16 cellular contexts compared by ENCODE assay signal in genomic region chr12:12836571-12836970, GRCh38. TPM values are rescaled to one million over a fixed set of nuclear protein-coding genes. Genes with fewer than 3 reads are reported as not detected.
DNase-seq lines count a peak whose midpoint lies in the region; ATAC-seq, FAIRE-seq and TF ChIP-seq lines count a peak whose summit lies in the region.
"Had no signal": no experiment of that assay in that cellular context is flagged by ENCODE, and none has a peak within 500 bp of the region (broad histone marks: within the 10 kb centered on the region; RNA-seq: fewer than 3 reads in every experiment).

No MANE protein-coding gene starts in this region.

- H2BK120ac ChIP-seq in trophoblast cell (ENCODE audit: insufficient read depth, low read length, poor library complexity): no peak overlapping the region

- H3K4ac ChIP-seq in trophoblast cell (ENCODE audit: low read depth, low read length): no peak overlapping the region

- BruUV-seq in OCI-LY7 (replicated peaks; lab: Mats Ljungman, UMichigan): no TSS peak

- H3K4me1 ChIP-seq in ACC112 (ENCODE audit: control insufficient read depth, insufficient read depth, low read length, unreplicated experiment) (peaks cover 43% of the 10 kb centered on the region), foreskin keratinocyte (peaks cover 50% of the 10 kb centered on the region), trophoblast cell (ENCODE audit: control insufficient read depth in 1 of 2, insufficient read depth in 2 of 2, low read length in 2 of 2) (peaks cover 15 to 20% of the 10 kb centered on the region in 2 experiments), kidney (ENCODE audit: control insufficient read depth in 1 of 2, insufficient read depth in 1 of 2, low read depth in 1 of 2, low read length in 2 of 2) (peaks cover 0 to 7% of the 10 kb centered on the region in 2 donors), OCI-LY7 (ENCODE audit: insufficient read depth, low read length, poor library complexity, severe bottlenecking) (no peaks in the 10 kb centered on the region)
- H3K4me1 ChIP-seq: psoas muscle had no signal

- H3K9me3 ChIP-seq in trophoblast cell (ENCODE audit: insufficient read depth, low read depth, low read length) (no peaks in the 10 kb centered on the region), kidney (ENCODE audit: control insufficient read depth in 1 of 2, low read length in 2 of 2) (no peaks in the 10 kb centered on the region), OCI-LY7 (ENCODE audit: low read length) (no peaks in the 10 kb centered on the region)
- H3K9me3 ChIP-seq: ascending aorta, esophagus muscularis mucosa, psoas muscle had no signal

- H3K14ac ChIP-seq in trophoblast cell (ENCODE audit: low read length): no peak overlapping the region

- H3K4me2 ChIP-seq in trophoblast cell (ENCODE audit: low read length) (no peak overlapping the region), OCI-LY7 (ENCODE audit: low read length) (no peak overlapping the region)

- TF ChIP-seq CTCF in foreskin keratinocyte (conservative IDR thresholded peaks at IDR 0.05) (no peak), kidney (IDR thresholded peaks at IDR 0.05; ENCODE audit: borderline replicate concordance, extremely low read depth, insufficient read depth) (no peak), OCI-LY7 (conservative IDR thresholded peaks at IDR 0.05; ENCODE audit: low read length) (no peak)

- H3K27ac ChIP-seq in ACC112 (ENCODE audit: low read depth, low read length) (peak overlapping the region; percentile 11; the same call in 1 of the 2 replicates), foreskin keratinocyte (peak overlapping the region; percentile 96), trophoblast cell (ENCODE audit: low read depth, low read length) (peak overlapping the region; percentile 82), kidney (ENCODE audit: low read depth in 2 of 2, low read length in 2 of 2) (no peak overlapping the region), OCI-LY7 (ENCODE audit: low read depth, low read length, poor library complexity, severe bottlenecking) (no peak overlapping the region)
- H3K27ac ChIP-seq: ascending aorta, esophagus muscularis mucosa, psoas muscle had no signal

- no peaks in the 10 kb centered on the region for H4K20me1 ChIP-seq in OCI-LY7 (ENCODE audit: insufficient read depth, low read length)

- H3K9me2 ChIP-seq in OCI-LY7 (ENCODE audit: insufficient read depth, low read length): no peaks in the 10 kb centered on the region

- H4K8ac ChIP-seq in trophoblast cell (ENCODE audit: low read depth, low read length): no peak overlapping the region

- DNase-seq in foreskin keratinocyte: no peak
- no peak for DNase-seq in trophoblast cell
- no peak for DNase-seq in kidney
- no peak for DNase-seq in OCI-M1 (lab: John Stamatoyannopoulos, UW)
- DNase-seq in OCI-LY7 (ENCODE audit: low spot score): no peak
- no peak for DNase-seq in left ventricle myocardium superior
- DNase-seq: effector CD8-positive, alpha-beta T cell; GF-D8; NCI-H2107 had no signal

- no peak overlapping the region for H3K9ac ChIP-seq in trophoblast cell (ENCODE audit: low read length)
- H3K9ac ChIP-seq in kidney (ENCODE audit: low read length in 2 of 2): no peak overlapping the region

- CTCF ChIA-PET in OCI-LY7 (lab: Charles Lee; ENCODE audit: unreplicated experiment): interaction anchor here (0.6 kb wide), 1 partner anchor 11 kb away, joined by 4 read pairs; no protein-coding TSS in a partner anchor

- no peak for FAIRE-seq in kidney (lab: Jason Lieb, UNC)

- H3K79me1 ChIP-seq in trophoblast cell (ENCODE audit: low read length): peaks cover 17% of the 10 kb centered on the region

- POLR2A ChIA-PET in OCI-LY7 (lab: Charles Lee): interaction anchor here (0.6 kb wide), 1 partner anchor 11 kb away, joined by 6 read pairs; no protein-coding TSS in a partner anchor

- H3K4me3 ChIP-seq in ACC112 (ENCODE audit: low read depth, low read length) (no peak overlapping the region), trophoblast cell (ENCODE audit: low read depth, low read length) (no peak overlapping the region), kidney (ENCODE audit: low read length in 2 of 2) (no peak overlapping the region), OCI-LY7 (ENCODE audit: low read depth, low read length, poor library complexity, severe bottlenecking) (no peak overlapping the region)
- H3K4me3 ChIP-seq: ascending aorta, esophagus muscularis mucosa, psoas muscle had no signal

- no CpG with 5 or more reads among the region's 6 CpGs for WGBS in trophoblast cell (ENCODE audit: extremely low coverage, insufficient coverage, insufficient read length)

- no peak overlapping the region for H4K12ac ChIP-seq in trophoblast cell (ENCODE audit: low read depth, low read length)

- H2AFZ ChIP-seq in ACC112 (ENCODE audit: low read length, unreplicated experiment) (no peak overlapping the region), trophoblast cell (ENCODE audit: insufficient read depth, low read length, poor library complexity) (no peak overlapping the region), OCI-LY7 (ENCODE audit: low read length) (no peak overlapping the region)

- H3K23ac ChIP-seq in trophoblast cell (ENCODE audit: low read length): no peak overlapping the region

- H2BK12ac ChIP-seq in trophoblast cell (ENCODE audit: low read length): peak overlapping the region; percentile 1

- H3K27me3 ChIP-seq in ACC112 (ENCODE audit: insufficient read depth, low read length) (no peaks in the 10 kb centered on the region), foreskin keratinocyte (no peaks in the 10 kb centered on the region), trophoblast cell (ENCODE audit: insufficient read depth, low read length) (no peaks in the 10 kb centered on the region)
- H3K27me3 ChIP-seq: ascending aorta, esophagus muscularis mucosa had no signal

- no peak overlapping the region for H2BK5ac ChIP-seq in trophoblast cell (ENCODE audit: low read depth, low read length, poor library complexity)

- no peak overlapping the region for H4K91ac ChIP-seq in trophoblast cell (ENCODE audit: low read depth, low read length)

- peak; percentile 25 for ATAC-seq in HG03439 (IDR thresholded peaks at IDR 0.05; ENCODE audit: unreplicated experiment)
- peak; percentile 0 for ATAC-seq in foreskin keratinocyte
- no peak for ATAC-seq in left ventricle myocardium superior

- H3K79me2 ChIP-seq in ACC112 (ENCODE audit: control insufficient read depth, insufficient read depth, low read length, unreplicated experiment) (no peaks in the 10 kb centered on the region), trophoblast cell (ENCODE audit: control insufficient read depth, insufficient read depth, low read length, poor library complexity) (peaks cover 2% of the 10 kb centered on the region), OCI-LY7 (ENCODE audit: insufficient read depth, low read depth, low read length) (no peaks in the 10 kb centered on the region)

- intact Hi-C loops in kidney (cut with DNase I): no loop called here
- intact Hi-C loops in OCI-LY7 (cut with micrococcal nuclease; ENCODE audit: unreplicated experiment): no loop called here
- intact Hi-C loops in left ventricle myocardium superior (cut with micrococcal nuclease): no loop called here

- H2AK5ac ChIP-seq in trophoblast cell (ENCODE audit: low read length): no peak overlapping the region

- no peak overlapping the region for H3K18ac ChIP-seq in trophoblast cell (ENCODE audit: low read length)

- H3K36me3 ChIP-seq in ACC112 (ENCODE audit: insufficient read depth, low read length) (peaks cover 5% of the 10 kb centered on the region; the same call in 1 of the 2 replicates), trophoblast cell (ENCODE audit: control insufficient read depth in 1 of 2, insufficient read depth in 2 of 2, low read length in 2 of 2) (peaks cover 4 to 10% of the 10 kb centered on the region in 2 experiments), kidney (ENCODE audit: control insufficient read depth in 1 of 2, insufficient read depth in 2 of 2, low read length in 2 of 2) (peaks cover 9 to 11% of the 10 kb centered on the region in 2 donors), OCI-LY7 (ENCODE audit: insufficient read depth, low read length) (peaks cover 34% of the 10 kb centered on the region)

RNA-seq across cellular contexts. Expression of gene DDX47, which starts 23.4 kb away (rescaled TPM):
- total RNA-seq in foreskin keratinocyte (65.7 and 73.9 TPM in 2 replicates), kidney (50.9 TPM), OCI-LY7 (2022) (50.4 and 59.1 TPM in 2 replicates), left ventricle myocardium superior (29.9 TPM)
- polyA plus RNA-seq in foreskin keratinocyte (47.4 and 59.5 TPM in 2 replicates), kidney (ENCODE audit: insufficient read depth, low read depth, low replicate concordance) (35.1 TPM)
- polyA plus RNA-seq in trophoblast cell (2013): 40.9 and 41.6 TPM in 2 replicates
- 39.8 and 45.1 TPM in 2 replicates for total RNA-seq in OCI-LY7 (2014; rRNA removed; shearing (Covaris generic))

RNA-seq across cellular contexts. Expression of gene APOLD1, which starts 51.1 kb away (rescaled TPM):
- total RNA-seq in foreskin keratinocyte: 0.61 and 0.63 TPM in 2 replicates
- 0.13 and 0.26 TPM in 2 replicates for polyA plus RNA-seq in foreskin keratinocyte
- 0.39 and 0.44 TPM in 2 replicates for polyA plus RNA-seq in trophoblast cell (2013)
- 18.9 TPM for total RNA-seq in kidney
- 4.5 TPM for polyA plus RNA-seq in kidney (ENCODE audit: insufficient read depth, low read depth, low replicate concordance)
- 12.2 and 22.5 TPM in 2 replicates for total RNA-seq in OCI-LY7 (2014; rRNA removed; shearing (Covaris generic))
- total RNA-seq in OCI-LY7 (2022): 25.8 and 29.5 TPM in 2 replicates
- total RNA-seq in left ventricle myocardium superior: 21.3 TPM

RNA-seq across cellular contexts. Expression of gene GPRC5A, which starts 54.8 kb away (rescaled TPM):
- total RNA-seq in foreskin keratinocyte (9.3 and 14.2 TPM in 2 replicates), kidney (60.6 TPM), OCI-LY7 (2022) (0.25 TPM in 1 of 2 replicates, not detected in the other), left ventricle myocardium superior (1.9 TPM)
- polyA plus RNA-seq in foreskin keratinocyte (6.2 and 7.2 TPM in 2 replicates), kidney (ENCODE audit: insufficient read depth, low read depth, low replicate concordance) (6.3 TPM)
- polyA plus RNA-seq in trophoblast cell (2013): 44.7 and 55.0 TPM in 2 replicates
- total RNA-seq in OCI-LY7 (2014; rRNA removed; shearing (Covaris generic)): not detected in 2 replicates
- total RNA-seq: activated CD8-positive, alpha-beta memory T cell treated with anti-CD3 and anti-CD28 coated beads for 36 hours had no signal
- polyA plus RNA-seq: CD14-positive monocyte had no signal

Comparison
In these comparisons a context has a peak if more than half of its experiments do, and no peak if none do; other contexts are left out.
1. H3K27ac ChIP-seq: peak in ACC112 (single experiment), foreskin keratinocyte (single experiment) and trophoblast cell (single experiment); none in kidney (0 of 2) and OCI-LY7 (single experiment).